In the genomic region with DNA sequence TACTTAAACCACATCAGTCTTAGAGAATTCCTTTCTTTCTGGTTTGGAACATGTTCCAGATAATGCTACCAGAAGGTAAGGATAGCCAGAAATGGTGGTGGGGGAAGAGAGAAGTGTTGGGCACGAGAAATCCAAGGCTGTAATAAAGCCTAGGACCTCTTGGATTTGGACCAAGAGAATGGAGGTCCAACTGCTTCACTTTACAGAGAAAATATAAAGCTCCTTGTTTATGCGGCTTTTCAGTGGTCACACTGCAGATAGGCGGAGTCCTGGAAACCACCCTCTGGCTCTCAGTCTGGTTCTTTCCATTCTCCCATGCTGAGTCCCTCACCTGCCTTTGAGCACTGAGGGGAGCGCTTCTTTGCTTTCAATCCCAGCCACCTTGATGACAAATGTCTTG, we compare ENCODE assay signal across 25 cellular contexts.
"Had no signal": no experiment of that assay in that cellular context is flagged by ENCODE, and none has a peak within 500 bp of the region (broad histone marks: within the 10 kb centered on the region; RNA-seq: fewer than 3 reads in every experiment).

No MANE protein-coding gene starts in this region.

- H3K4me1 ChIP-seq: ascending aorta, body of pancreas, breast epithelium had no signal

- DNase-seq: activated CD4-positive, alpha-beta T cell treated with anti-CD3 and anti-CD28 coated beads, Interleukin-2, amount 10 ng/mL, durations not matched to agents 24 days and 14 days; activated CD4-positive, alpha-beta T cell treated with anti-CD3 and anti-CD28 coated beads, Interleukin-2, amount 50 U/mL, for 4 hours; activated CD8-positive, alpha-beta T cell treated with anti-CD3 and anti-CD28 coated beads for 36 hours; activated effector memory CD4-positive, alpha-beta T cell treated with anti-CD3 and anti-CD28 coated beads, Interleukin-2, amount 50 U/mL, for 16 hours; activated naive CD4-positive, alpha-beta T cell treated with Interleukin-2 at 50 U/mL for 16 hours; activated naive CD8-positive, alpha-beta T cell treated with anti-CD3 and anti-CD28 coated beads, Interleukin-2, amount 10 ng/mL, durations not matched to agents 7 days and 5 days; activated T-cell treated with anti-CD3 and anti-CD28 coated beads, Interleukin-2, amount 50 U/mL, for 1 hour; activated T-cell treated with anti-CD3 and anti-CD28 coated beads, Interleukin-2, amount 50 U/mL, for 72 hours; amygdala; body of pancreas; NCI-H1092 treated with DMSO at 0.1 percent for 48 hours; NCI-H1417; NCI-H146; NCI-H187; NCI-H2029 treated with DMSO at 0.1 percent for 48 hours; NCI-H2107; NCI-H2171; NCI-H510A; NCI-H526; NCI-H748 treated with DMSO at 0.1 percent for 48 hours; SHP77; SJCRH30 had no signal

- H3K27ac ChIP-seq: ascending aorta, body of pancreas, breast epithelium, SJCRH30, SK-N-MC had no signal

- H3K27me3 ChIP-seq: ascending aorta, body of pancreas, breast epithelium, SJCRH30 had no signal

- H3K9me3 ChIP-seq: ascending aorta, body of pancreas, breast epithelium, SJCRH30 had no signal

- H3K36me3 ChIP-seq: ascending aorta, breast epithelium, SJCRH30 had no signal

- H3K4me3 ChIP-seq: ascending aorta, body of pancreas, breast epithelium, SJCRH30, SK-N-MC had no signal
